11 cellular contexts compared by ENCODE assay signal in the genomic region with DNA sequence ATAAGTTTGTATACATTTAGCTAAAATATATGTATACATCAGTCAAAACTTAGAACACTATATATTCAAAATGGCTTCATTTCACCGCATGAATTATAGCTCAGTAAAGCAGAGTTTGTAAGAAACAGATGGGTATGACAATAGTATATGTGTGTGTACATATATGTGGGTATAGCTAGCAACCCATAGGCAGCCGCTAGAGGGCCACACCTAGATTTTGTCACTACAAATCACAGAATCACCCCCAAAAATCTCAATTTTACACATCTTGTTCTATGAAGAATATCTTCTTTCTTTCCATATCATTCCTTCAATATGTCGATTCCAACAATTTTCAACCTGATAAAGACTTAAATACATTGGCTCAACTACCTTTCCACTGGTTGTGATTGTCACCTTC.
DNase-seq lines count a peak whose midpoint lies in the region; ATAC-seq and TF ChIP-seq lines count a peak whose summit lies in the region.
"Had no signal": no experiment of that assay in that cellular context is flagged by ENCODE, and none has a peak within 500 bp of the region (broad histone marks: within the 10 kb centered on the region; RNA-seq: fewer than 3 reads in every experiment).

No MANE protein-coding gene starts in this region.

- H3K27me3 ChIP-seq in KMS-11 (ENCODE audit: insufficient read depth, low read depth): no peaks in the 10 kb centered on the region
- H3K27me3 ChIP-seq: hepatocyte, uterus had no signal

- TF ChIP-seq CTCF in GM12875 (IDR thresholded peaks at IDR 0.05; ENCODE audit: borderline replicate concordance, insufficient read depth, low read depth, low read length) (peak; percentile 57; the same call in 1 of the 2 replicates), KMS-11 (conservative IDR thresholded peaks at IDR 0.05; ENCODE audit: low read depth, low read length) (peak; percentile 50; the same call in 1 of the 2 replicates), cardiac fibroblast (IDR thresholded peaks at IDR 0.05; ENCODE audit: low read depth, low read length) (peak; percentile 19), foreskin fibroblast (IDR thresholded peaks at IDR 0.05; ENCODE audit: low read depth, low read length) (no peak)

- no peaks in the 10 kb centered on the region for H3K36me3 ChIP-seq in KMS-11 (ENCODE audit: insufficient read depth)
- H3K36me3 ChIP-seq: uterus had no signal

- no peaks in the 10 kb centered on the region for H3K79me2 ChIP-seq in KMS-11 (ENCODE audit: insufficient read depth, low read depth)
- H3K79me2 ChIP-seq: hepatocyte had no signal

- H3K4me1 ChIP-seq in KMS-11 (ENCODE audit: low read depth, poor library complexity, severe bottlenecking): no peaks in the 10 kb centered on the region
- H3K4me1 ChIP-seq: uterus had no signal

- ATAC-seq in GM21576 (IDR thresholded peaks at IDR 0.05; ENCODE audit: unreplicated experiment) (peak; percentile 56), GM21723 (IDR thresholded peaks at IDR 0.05; ENCODE audit: unreplicated experiment) (no peak)

- H3K4me2 ChIP-seq in KMS-11: no peak overlapping the region
- H3K4me2 ChIP-seq: hepatocyte had no signal

- DNase-seq in cardiac fibroblast (ENCODE audit: low read depth in 2 of 2): peak in 1 of 2 donors; percentile 7
- no peak for DNase-seq in foreskin fibroblast
- DNase-seq in NCI-H2081 treated with DMSO at 0.1 percent for 48 hours (lab: John Stamatoyannopoulos, UW): no peak
- no peak for DNase-seq in NCI-H1436 (lab: John Stamatoyannopoulos, UW)
- DNase-seq: stimulated activated CD4-positive, alpha-beta T cell treated with anti-CD3 and anti-CD28 coated beads, Interleukin-1b, Interleukin-23, amount 100 ng/mL, for 48 hours; uterus had no signal

- H3K4me3 ChIP-seq in GM12875 (ENCODE audit: low read depth, low read length): no peak overlapping the region
- H3K4me3 ChIP-seq in KMS-11 (IDR thresholded peaks at IDR 0.05; ENCODE audit: insufficient read depth, low read depth, low read length): no peak overlapping the region
- H3K4me3 ChIP-seq in cardiac fibroblast (replicated peaks in 1 of 2; ENCODE audit: low read depth in 2 of 2, low read length in 2 of 2): no peak overlapping the region
- H3K4me3 ChIP-seq in foreskin fibroblast (ENCODE audit: low read depth in 1 of 2, low read length in 2 of 2): no peak overlapping the region
- H3K4me3 ChIP-seq: hepatocyte, uterus had no signal

- no peak overlapping the region for H3K27ac ChIP-seq in KMS-11
- H3K27ac ChIP-seq: hepatocyte, uterus had no signal

- H4K20me1 ChIP-seq in KMS-11 (ENCODE audit: insufficient read depth): no peaks in the 10 kb centered on the region

- H2AFZ ChIP-seq in KMS-11 (ENCODE audit: low read depth): no peak overlapping the region
- H2AFZ ChIP-seq: hepatocyte had no signal

- H3K9ac ChIP-seq in KMS-11: no peak overlapping the region
